1 cellular context compared by ENCODE assay signal in genomic region chr2:12097860-12098259, GRCh38.
TF ChIP-seq lines count a peak whose summit lies in the region.

No MANE protein-coding gene starts in this region.

TF ChIP-seq in H1, 55 proteins besides CTCF, POLR2A, EP300 and RAD21 (continued from another document):
- TF ChIP-seq JUN (IDR thresholded peaks at IDR 0.05; ENCODE audit: low read depth, low read length) (no peak), RBBP5 (IDR thresholded peaks at IDR 0.05; ENCODE audit: borderline replicate concordance, low read depth, low read length) (no peak), CEBPB (IDR thresholded peaks at IDR 0.05; ENCODE audit: low read depth, low read length) (no peak)
